In the genomic region with DNA sequence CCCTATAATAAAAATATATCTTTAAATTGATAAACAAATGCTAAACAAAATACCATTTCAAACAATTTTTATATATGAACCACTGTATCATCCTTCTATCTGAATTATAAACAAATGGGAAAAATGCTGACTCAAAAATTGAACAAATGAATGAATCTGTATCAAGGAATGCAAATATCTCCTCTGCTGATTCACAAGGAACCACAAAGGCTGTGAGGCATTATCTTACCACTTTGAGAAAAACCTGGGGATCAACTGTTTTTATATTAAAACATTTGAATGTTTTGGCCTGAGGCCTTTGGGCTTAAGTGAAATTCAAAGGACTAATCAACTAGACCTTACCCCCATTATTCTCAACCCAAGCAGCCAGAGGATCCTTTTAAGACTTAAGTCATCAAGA, we compare ENCODE assay signal across 29 cellular contexts.
A peak's percentile ranks its signal among the peaks of the same experiment; 100 is the strongest.
DNase-seq lines count a peak whose midpoint lies in the region; ATAC-seq and TF ChIP-seq lines count a peak whose summit lies in the region.
"Had no signal": no experiment of that assay in that cellular context is flagged by ENCODE, and none has a peak within 500 bp of the region (broad histone marks: within the 10 kb centered on the region; RNA-seq: fewer than 3 reads in every experiment).

No MANE protein-coding gene starts in this region.

- H4K8ac ChIP-seq in H9 (replicated peaks; ENCODE audit: insufficient read length, low read depth, low read length) = no peak overlapping the region

- no peaks in the 10 kb centered on the region for H3K23me2 ChIP-seq in H9 (ENCODE audit: insufficient read length, low read depth, low read length, poor library complexity, severe bottlenecking)

- no peak overlapping the region for H3K4ac ChIP-seq in H9 (ENCODE audit: low read depth, low read length)

- no peak overlapping the region for H3K56ac ChIP-seq in H9 (ENCODE audit: insufficient read length, low read depth, low read length)

- H3K4me1 ChIP-seq in H9 (ENCODE audit: insufficient read depth, low read length) = no peaks in the 10 kb centered on the region
- H3K4me1 ChIP-seq: tibial nerve had no signal

- no peaks in the 10 kb centered on the region for H3K9me3 ChIP-seq in H9 (ENCODE audit: control insufficient read depth, low read depth, low read length)
- H3K9me3 ChIP-seq: BE2C, MG63, mucosa of descending colon, tibial nerve had no signal

- H3K4me3 Mint-ChIP-seq in H9 = no peak overlapping the region
- H3K4me3 Mint-ChIP-seq: activated CD8-positive, alpha-beta T cell treated with anti-CD3 and anti-CD28 coated beads for 36 hours; natural killer cell treated with Interleukin-12 subunit alpha and Interleukin-12 subunit beta and Interleukin-15 and Interleukin-18, amount 100 ng/mL, for 72 hours had no signal

- H2AFZ ChIP-seq in H9 (ENCODE audit: low read length) = no peak overlapping the region

- no peaks in the 10 kb centered on the region for H3K36me3 Mint-ChIP-seq in H9 (ENCODE audit: insufficient read depth in 1 of 3, low read depth in 3 of 3)
- H3K36me3 Mint-ChIP-seq: activated naive CD4-positive, alpha-beta T cell treated with anti-CD3 and anti-CD28 coated beads, Interleukin-2, amount 50 U/mL, for 72 hours; natural killer cell treated with Interleukin-12 subunit alpha and Interleukin-12 subunit beta and Interleukin-15 and Interleukin-18, amount 100 ng/mL, for 72 hours had no signal

- H2BK20ac ChIP-seq in H9 (ENCODE audit: low read depth, low read length, poor library complexity, severe bottlenecking) = no peak overlapping the region

- H2BK5ac ChIP-seq in H9 (ENCODE audit: insufficient read length, low read length) = no peak overlapping the region

- H3K14ac ChIP-seq in H9 (ENCODE audit: insufficient read depth, low read length) = no peak overlapping the region

- no peaks in the 10 kb centered on the region for H3K27me3 ChIP-seq in BJ (ENCODE audit: control insufficient read depth, insufficient read depth, low read length)
- H3K27me3 ChIP-seq in H9 (ENCODE audit: insufficient read depth, low read length) = no peaks in the 10 kb centered on the region
- H3K27me3 ChIP-seq: BE2C, dorsolateral prefrontal cortex, tibial nerve had no signal

- H3K23ac ChIP-seq in H9 (ENCODE audit: insufficient read length, low read depth, low read length) = no peak overlapping the region

- no peaks in the 10 kb centered on the region; the same call in 1 of the 2 replicates for H3K27me3 Mint-ChIP-seq in H9 (ENCODE audit: low read depth)
- H3K27me3 Mint-ChIP-seq: activated CD8-positive, alpha-beta T cell treated with anti-CD3 and anti-CD28 coated beads for 36 hours; natural killer cell treated with Interleukin-12 subunit alpha and Interleukin-12 subunit beta and Interleukin-15 and Interleukin-18, amount 100 ng/mL, for 72 hours had no signal

- TF ChIP-seq CTCF in BJ (IDR thresholded peaks at IDR 0.05; ENCODE audit: insufficient read depth, low read depth, low read length) = no peak
- no peak for TF ChIP-seq CTCF in astrocyte of the spinal cord (IDR thresholded peaks at IDR 0.05; ENCODE audit: low read depth, low read length)
- no peak for TF ChIP-seq CTCF in H9 (conservative IDR thresholded peaks at IDR 0.05)

- no peak overlapping the region for H3K4me2 ChIP-seq in H9 (ENCODE audit: insufficient read depth, insufficient read length, low read length)

- H3K4me3 ChIP-seq in BJ (ENCODE audit: low read depth, low read length) (no peak overlapping the region), astrocyte of the spinal cord (ENCODE audit: low read depth, low read length) (no peak overlapping the region)
- H3K4me3 ChIP-seq: dorsolateral prefrontal cortex, lung, MG63, mucosa of descending colon, tibial nerve had no signal

- no peaks in the 10 kb centered on the region for H3K79me1 ChIP-seq in H9 (ENCODE audit: insufficient read depth, low read depth, low read length, poor library complexity, severe bottlenecking)

- H2BK120ac ChIP-seq in H9 (ENCODE audit: low read depth, low read length, poor library complexity, severe bottlenecking) = no peak overlapping the region

- no peak overlapping the region for H2AK5ac ChIP-seq in H9 (ENCODE audit: insufficient read length, low read length)

- no peak overlapping the region for H3K27ac ChIP-seq in H9 (ENCODE audit: insufficient read length, low read depth, low read length)
- H3K27ac ChIP-seq: dorsolateral prefrontal cortex, tibial nerve had no signal

- H3K18ac ChIP-seq in H9 (ENCODE audit: insufficient read length, low read depth, low read length) = no peak overlapping the region

- POLR2A ChIA-PET in BJ (lab: Charles Lee) = no interaction called here

- H3K9me3 Mint-ChIP-seq in H9 = no peaks in the 10 kb centered on the region
- H3K9me3 Mint-ChIP-seq: activated CD8-positive, alpha-beta T cell treated with anti-CD3 and anti-CD28 coated beads for 36 hours; activated naive CD4-positive, alpha-beta T cell treated with anti-CD3 and anti-CD28 coated beads, Interleukin-2, amount 50 U/mL, for 72 hours; natural killer cell treated with Interleukin-12 subunit alpha and Interleukin-12 subunit beta and Interleukin-15 and Interleukin-18, amount 100 ng/mL, for 72 hours had no signal

- no peak overlapping the region for H2BK15ac ChIP-seq in H9 (ENCODE audit: low read depth, low read length)

- no peak overlapping the region for H3K27ac Mint-ChIP-seq in H9
- H3K27ac Mint-ChIP-seq: activated CD8-positive, alpha-beta T cell treated with anti-CD3 and anti-CD28 coated beads for 36 hours; activated naive CD4-positive, alpha-beta T cell treated with anti-CD3 and anti-CD28 coated beads, Interleukin-2, amount 50 U/mL, for 72 hours; natural killer cell treated with Interleukin-12 subunit alpha and Interleukin-12 subunit beta and Interleukin-15 and Interleukin-18, amount 100 ng/mL, for 72 hours had no signal

- H4K5ac ChIP-seq in H9 (ENCODE audit: insufficient read length, low read depth, low read length) = no peak overlapping the region

- no peaks in the 10 kb centered on the region for H3K4me1 Mint-ChIP-seq in H9

- intact Hi-C loops in sciatic nerve (cut with DNase I) = no loop called here

- H4K91ac ChIP-seq in H9 (ENCODE audit: insufficient read length, low read depth, low read length) = no peak overlapping the region

- DNase-seq in BJ (ENCODE audit: low read depth) (peak; percentile 9), LHCN-M2 (ENCODE audit: low read depth) (peak; percentile 8), astrocyte of the spinal cord (ENCODE audit: low read depth, low spot score) (peak; percentile 15), iris pigment epithelial cell (ENCODE audit: low read depth) (peak; percentile 53), sciatic nerve (ENCODE audit: low spot score) (no peak), NCI-H1048 (lab: John Stamatoyannopoulos, UW) (no peak), H9 (no peak), D341Med (ENCODE audit: low spot score) (no peak)
- DNase-seq: activated CD4-positive, alpha-beta T cell treated with anti-CD3 and anti-CD28 coated beads for 1 hour; activated CD8-positive, alpha-beta T cell treated with anti-CD3 and anti-CD28 coated beads for 36 hours; aorta; BE2C; cerebellar nuclear complex; DMS79; dorsolateral prefrontal cortex; glutamatergic neuron; kidney glomerular epithelial cell; MG63; mucosa of descending colon; NCI-H1436; NCI-H2107; retina; Right ventricle myocardium superior; stimulated activated CD4-positive, alpha-beta T cell treated with anti-CD3 and anti-CD28 coated beads, Interleukin-2, amount 100 ng/mL, for 24 hours; T-helper 2 cell had no signal

- no peak for ATAC-seq in sciatic nerve
- ATAC-seq: activated CD8-positive, alpha-beta T cell treated with anti-CD3 and anti-CD28 coated beads for 36 hours; activated naive CD4-positive, alpha-beta T cell treated with anti-CD3 and anti-CD28 coated beads, Interleukin-2, amount 50 U/mL, for 72 hours; mucosa of descending colon; natural killer cell treated with Interleukin-12 subunit alpha and Interleukin-12 subunit beta and Interleukin-15 and Interleukin-18, amount 100 ng/mL, for 72 hours had no signal

- no peaks in the 10 kb centered on the region for H3K79me2 ChIP-seq in H9 (ENCODE audit: insufficient read depth, low read length)

- H3K9ac ChIP-seq in H9 (ENCODE audit: extremely low read depth, insufficient read length, low read length) = no peak overlapping the region

- H3T11ph ChIP-seq in H9 (ENCODE audit: low read length) = no peak overlapping the region

- H3K36me3 ChIP-seq in BJ (ENCODE audit: control insufficient read depth, insufficient read depth, low read length) = no peaks in the 10 kb centered on the region
- H3K36me3 ChIP-seq: MG63 had no signal

- H2BK12ac ChIP-seq in H9 (ENCODE audit: insufficient read length, low read depth, low read length) = no peak overlapping the region

- in situ Hi-C loops in astrocyte of the spinal cord (cut with HindIII; ENCODE audit: low sequenced_read_pairs) = no loop called here

- CTCF ChIA-PET in BJ (lab: Yijun Ruan, JAX) = interaction anchor here (2.4 kb wide), 1 partner anchor 39 kb away, joined by 7 read pairs; no protein-coding TSS in a partner anchor

- no peaks in the 10 kb centered on the region for H4K20me1 ChIP-seq in H9 (ENCODE audit: control insufficient read depth, insufficient read depth, insufficient read length)

Comparison
In these comparisons a context has a peak if more than half of its experiments do, and no peak if none do; other contexts are left out.
1. DNase-seq: peak in BJ (single experiment), LHCN-M2 (single experiment), astrocyte of the spinal cord (single experiment) and iris pigment epithelial cell (single experiment); none in sciatic nerve (single experiment), NCI-H1048 (single experiment), H9 (single experiment) and D341Med (single experiment).